19 cellular contexts compared by ENCODE assay signal in genomic region chr1:147099192-147099591, GRCh38.
DNase-seq lines count a peak whose midpoint lies in the region; ATAC-seq, FAIRE-seq and TF ChIP-seq lines count a peak whose summit lies in the region.
"Had no signal": no experiment of that assay in that cellular context is flagged by ENCODE, and none has a peak within 500 bp of the region (broad histone marks: within the 10 kb centered on the region; RNA-seq: fewer than 3 reads in every experiment).

No MANE protein-coding gene starts in this region.

- H3K4me2 ChIP-seq in PC-3 (ENCODE audit: low read length) = no peak overlapping the region
- no peak overlapping the region for H3K4me2 ChIP-seq in endothelial cell of umbilical vein (ENCODE audit: insufficient read depth, low read length)
- H3K4me2 ChIP-seq: BLaER1 had no signal

- TF ChIP-seq POLR2A in endothelial cell of umbilical vein (IDR thresholded peaks at IDR 0.05; ENCODE audit: low read depth, low read length) = no peak

- BruUV-seq in PC-3 (replicated peaks; lab: Mats Ljungman, UMichigan) = no TSS peak
- BruUV-seq in endothelial cell of umbilical vein (replicated peaks; lab: Mats Ljungman, UMichigan) = no TSS peak

- H3K27ac ChIP-seq in PC-3 (ENCODE audit: low read length) (no peak overlapping the region), endothelial cell of umbilical vein (ENCODE audit: insufficient read depth, low read depth, low read length) (no peak overlapping the region)
- H3K27ac ChIP-seq: BLaER1 had no signal

- intact Hi-C loops in PC-3 (cut with micrococcal nuclease) = no loop called here
- intact Hi-C loops in endothelial cell of umbilical vein (cut with micrococcal nuclease) = loop anchor here (2.0 kb wide), 1 partner anchor 74 kb away; the partner anchor contains the start of gene PRKAB2

- CTCF ChIA-PET in PC-3 (lab: Charles Lee) (no interaction called here), endothelial cell of umbilical vein (lab: Charles Lee) (no interaction called here)

- H2AFZ ChIP-seq in PC-3 (ENCODE audit: low read length) (no peak overlapping the region), endothelial cell of umbilical vein (ENCODE audit: low read depth, low read length) (no peak overlapping the region)

- ATAC-seq in PC-3 (no peak), GM19463 (IDR thresholded peaks at IDR 0.05; ENCODE audit: unreplicated experiment) (no peak)
- ATAC-seq: CD8-positive, alpha-beta T cell had no signal

- no peaks in the 10 kb centered on the region for H3K36me3 ChIP-seq in PC-3 (ENCODE audit: low read depth, low read length)
- no peaks in the 10 kb centered on the region for H3K36me3 ChIP-seq in endothelial cell of umbilical vein (ENCODE audit: control insufficient read depth in 2 of 2, extremely low read depth in 1 of 2, insufficient read depth in 2 of 2, low read length in 2 of 2)
- H3K36me3 ChIP-seq: BLaER1 had no signal

- POLR2A ChIA-PET in PC-3 (lab: Charles Lee; ENCODE audit: unreplicated experiment) (no interaction called here), endothelial cell of umbilical vein (lab: Charles Lee) (no interaction called here)

- DNase-seq in NCI-H345 (lab: John Stamatoyannopoulos, UW) (peak; percentile 71), NCI-H345 treated with DMSO at 0.1 percent for 48 hours (lab: John Stamatoyannopoulos, UW; ENCODE audit: unreplicated experiment) (no peak), HT1080 (ENCODE audit: low read depth) (peak; percentile 40), PC-3 (peak; percentile 36), endothelial cell of umbilical vein (ENCODE audit: low read depth, low spot score) (no peak), NCI-H1092 treated with DMSO at 0.1 percent for 48 hours (lab: John Stamatoyannopoulos, UW) (no peak)
- no peak for DNase-seq in stimulated activated CD4-positive, alpha-beta T cell treated with anti-CD3 and anti-CD28 coated beads, Interleukin-2, amount 100 ng/mL, for 24 hours
- DNase-seq: 8988T; Calu3; CD8-positive, alpha-beta T cell; DMS79 treated with DMSO at 0.1 percent for 48 hours; EL; GOT3; H7 had no signal

- H3K9me3 ChIP-seq in PC-3 (ENCODE audit: low read length) (no peaks in the 10 kb centered on the region), endothelial cell of umbilical vein (replicated peaks; ENCODE audit: control insufficient read depth, insufficient read depth, low read length) (no peaks in the 10 kb centered on the region)
- H3K9me3 ChIP-seq: BLaER1 had no signal

- H4K20me1 ChIP-seq in PC-3 (ENCODE audit: low read length) (no peaks in the 10 kb centered on the region), endothelial cell of umbilical vein (replicated peaks; ENCODE audit: control insufficient read depth, extremely low read depth, insufficient read depth, low read length) (no peaks in the 10 kb centered on the region)
- H4K20me1 ChIP-seq: BLaER1 had no signal

- H3K4me3 ChIP-seq in PC-3 (ENCODE audit: low read length) (no peak overlapping the region), endothelial cell of umbilical vein (replicated peaks in 1 of 3; ENCODE audit: insufficient read depth in 1 of 3, low read depth in 1 of 3, low read length in 3 of 3) (no peak overlapping the region)
- H3K4me3 ChIP-seq: BLaER1 had no signal

- H3K27me3 ChIP-seq in PC-3 (ENCODE audit: low read length) = no peaks in the 10 kb centered on the region
- H3K27me3 ChIP-seq in endothelial cell of umbilical vein (ENCODE audit: control insufficient read depth in 2 of 2, insufficient read depth in 2 of 2, low read length in 2 of 2) = peaks cover 3% of the 10 kb centered on the region in 2 experiments
- H3K27me3 ChIP-seq: BLaER1 had no signal

- no peaks in the 10 kb centered on the region for H3F3A ChIP-seq in PC-3 (ENCODE audit: low read length, unreplicated experiment)

- no peaks in the 10 kb centered on the region for H3K9me2 ChIP-seq in PC-3 (replicated peaks; ENCODE audit: low read length)

- H3K4me1 ChIP-seq in PC-3 (ENCODE audit: insufficient read depth, low read length) (peaks cover 8% of the 10 kb centered on the region; the same call in 1 of the 2 replicates), endothelial cell of umbilical vein (ENCODE audit: control insufficient read depth, extremely low read depth, insufficient read depth, low read length) (no peaks in the 10 kb centered on the region)

- H3K9ac ChIP-seq in PC-3 (ENCODE audit: low read length) (no peak overlapping the region), endothelial cell of umbilical vein (replicated peaks; ENCODE audit: extremely low read depth, insufficient read depth, low read length) (no peak overlapping the region)
- H3K9ac ChIP-seq: BLaER1 had no signal

- no peaks in the 10 kb centered on the region for H3K9me1 ChIP-seq in endothelial cell of umbilical vein (replicated peaks; ENCODE audit: control insufficient read depth, extremely low read depth, insufficient read depth, low read length)

- FAIRE-seq in endothelial cell of umbilical vein (lab: Jason Lieb, UNC) = peak; percentile 28
- FAIRE-seq: G401.6, GM12891, GM19239 had no signal

- TF ChIP-seq CTCF in PC-3 (conservative IDR thresholded peaks at IDR 0.05; ENCODE audit: low read depth, low read length) = no peak
- no peak for TF ChIP-seq CTCF in endothelial cell of umbilical vein (IDR thresholded peaks at IDR 0.05; ENCODE audit: extremely low read depth in 1 of 2, insufficient read depth in 1 of 2, low read depth in 1 of 2, low read length in 2 of 2)

- H3K79me2 ChIP-seq in PC-3 (ENCODE audit: low read length) (no peaks in the 10 kb centered on the region), endothelial cell of umbilical vein (ENCODE audit: control insufficient read depth, insufficient read depth, low read length) (no peaks in the 10 kb centered on the region)

- dilution Hi-C loops in endothelial cell of umbilical vein (cut with MboI; ENCODE audit: extremely low pct_ligation_motif_present, low sequenced_read_pairs) = no loop called here

TF ChIP-seq in endothelial cell of umbilical vein, 7 proteins besides CTCF, POLR2A, EP300 and RAD21:
- TF ChIP-seq JUN (IDR thresholded peaks at IDR 0.05; ENCODE audit: borderline replicate concordance, insufficient read depth, insufficient read length, low read depth) (no peak), POLR2AphosphoS5 (IDR thresholded peaks at IDR 0.05; ENCODE audit: insufficient read depth, low read depth, low read length) (no peak), MYC (IDR thresholded peaks at IDR 0.05; ENCODE audit: low read depth, low read length) (no peak), GATA2 (IDR thresholded peaks at IDR 0.05; ENCODE audit: insufficient read depth, insufficient read length, low read depth, low read length) (no peak), EZH2 (IDR thresholded peaks at IDR 0.05; ENCODE audit: borderline replicate concordance, low read depth, low read length, severe bottlenecking) (no peak), MAX (IDR thresholded peaks at IDR 0.05; ENCODE audit: insufficient read depth, insufficient read length) (no peak)

Comparison
In these comparisons a context has a peak if more than half of its experiments do, and no peak if none do; other contexts are left out.
1. DNase-seq: peak in NCI-H345 (single experiment), HT1080 (single experiment) and PC-3 (single experiment); none in NCI-H345 treated with DMSO at 0.1 percent for 48 hours (single experiment), endothelial cell of umbilical vein (single experiment), stimulated activated CD4-positive, alpha-beta T cell treated with anti-CD3 and anti-CD28 coated beads, Interleukin-2, amount 100 ng/mL, for 24 hours (0 of 2) and NCI-H1092 treated with DMSO at 0.1 percent for 48 hours (single experiment).